Comparison of ENCODE assay signal across 1 cellular context in the genomic region with DNA sequence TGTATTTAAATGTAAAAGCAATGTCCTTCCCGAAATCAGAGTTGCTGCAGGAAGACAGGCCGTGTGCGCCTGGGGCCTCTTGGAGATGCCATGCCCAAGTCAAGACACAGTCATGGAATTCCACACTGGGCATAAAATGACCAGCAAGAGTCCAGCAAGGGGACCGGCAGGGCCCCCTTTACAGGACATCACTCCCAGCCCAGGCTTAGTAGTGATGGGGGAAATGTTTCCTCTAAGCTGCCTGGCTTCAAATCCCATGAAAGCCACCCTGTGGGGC.
TF ChIP-seq lines count a peak whose summit lies in the region.

No MANE protein-coding gene starts in this region.

TF ChIP-seq in HepG2, 621 proteins besides CTCF, POLR2A, EP300 and RAD21 (continued from another document and continues in another):
- TF ChIP-seq, protein P1, sequence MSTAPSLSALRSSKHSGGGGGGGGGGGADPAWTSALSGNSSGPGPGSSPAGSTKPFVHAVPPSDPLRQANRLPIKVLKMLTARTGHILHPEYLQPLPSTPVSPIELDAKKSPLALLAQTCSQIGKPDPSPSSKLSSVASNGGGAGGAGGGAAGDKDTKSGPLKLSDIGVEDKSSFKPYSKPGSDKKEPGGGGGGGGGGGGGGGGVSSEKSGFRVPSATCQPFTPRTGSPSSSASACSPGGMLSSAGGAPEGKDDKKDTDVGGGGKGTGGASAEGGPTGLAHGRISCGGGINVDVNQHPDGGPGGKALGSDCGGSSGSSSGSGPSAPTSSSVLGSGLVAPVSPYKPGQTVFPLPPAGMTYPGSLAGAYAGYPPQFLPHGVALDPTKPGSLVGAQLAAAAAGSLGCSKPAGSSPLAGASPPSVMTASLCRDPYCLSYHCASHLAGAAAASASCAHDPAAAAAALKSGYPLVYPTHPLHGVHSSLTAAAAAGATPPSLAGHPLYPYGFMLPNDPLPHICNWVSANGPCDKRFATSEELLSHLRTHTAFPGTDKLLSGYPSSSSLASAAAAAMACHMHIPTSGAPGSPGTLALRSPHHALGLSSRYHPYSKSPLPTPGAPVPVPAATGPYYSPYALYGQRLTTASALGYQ (CRISPR knock-in tag; IDR thresholded peaks at IDR 0.05): no peak
- TF ChIP-seq, protein P2, sequence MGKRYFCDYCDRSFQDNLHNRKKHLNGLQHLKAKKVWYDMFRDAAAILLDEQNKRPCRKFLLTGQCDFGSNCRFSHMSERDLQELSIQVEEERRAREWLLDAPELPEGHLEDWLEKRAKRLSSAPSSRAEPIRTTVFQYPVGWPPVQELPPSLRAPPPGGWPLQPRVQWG (CRISPR knock-in tag; IDR thresholded peaks at IDR 0.05; ENCODE audit: borderline replicate concordance, low read depth): no peak
- TF ChIP-seq, protein P3, sequence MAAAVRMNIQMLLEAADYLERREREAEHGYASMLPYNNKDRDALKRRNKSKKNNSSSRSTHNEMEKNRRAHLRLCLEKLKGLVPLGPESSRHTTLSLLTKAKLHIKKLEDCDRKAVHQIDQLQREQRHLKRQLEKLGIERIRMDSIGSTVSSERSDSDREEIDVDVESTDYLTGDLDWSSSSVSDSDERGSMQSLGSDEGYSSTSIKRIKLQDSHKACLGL (CRISPR knock-in tag; IDR thresholded peaks at IDR 0.05): no peak
- TF ChIP-seq HOXD1 (CRISPR knock-in tag; IDR thresholded peaks at IDR 0.05): no peak
- TF ChIP-seq ZKSCAN8 (CRISPR knock-in tag; IDR thresholded peaks at IDR 0.05; ENCODE audit: borderline replicate concordance): no peak
- 0 out of 2 replicates have a peak, but pooled peaks have one; percentile 12 for TF ChIP-seq TGIF2 (CRISPR knock-in tag; IDR thresholded peaks at IDR 0.05)
- peak; percentile 63 for TF ChIP-seq ZNF501 (CRISPR knock-in tag; IDR thresholded peaks at IDR 0.05)
- 0 out of 2 replicates have a peak, but pooled peaks have one; percentile 6 for TF ChIP-seq TAF1 (CRISPR knock-in tag; IDR thresholded peaks at IDR 0.05)
- TF ChIP-seq, protein P4, sequence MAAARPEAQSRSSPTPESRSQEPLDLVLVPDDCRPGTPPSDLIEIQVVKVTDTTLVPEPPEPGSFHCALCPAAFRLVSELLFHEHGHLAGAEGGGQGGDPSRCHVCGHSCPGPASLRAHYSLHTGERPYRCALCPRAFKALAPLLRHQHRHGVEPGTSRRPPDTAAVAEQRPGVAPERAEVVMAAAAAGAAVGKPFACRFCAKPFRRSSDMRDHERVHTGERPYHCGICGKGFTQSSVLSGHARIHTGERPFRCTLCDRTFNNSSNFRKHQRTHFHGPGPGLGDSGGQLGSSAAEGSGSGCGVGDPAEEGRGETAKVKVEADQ (CRISPR knock-in tag; IDR thresholded peaks at IDR 0.05; ENCODE audit: borderline replicate concordance): no peak
- TF ChIP-seq BRD4 (CRISPR knock-in tag; IDR thresholded peaks at IDR 0.05): 0 out of 2 replicates have a peak, but pooled peaks have one; percentile 0
- TF ChIP-seq, protein P5, sequence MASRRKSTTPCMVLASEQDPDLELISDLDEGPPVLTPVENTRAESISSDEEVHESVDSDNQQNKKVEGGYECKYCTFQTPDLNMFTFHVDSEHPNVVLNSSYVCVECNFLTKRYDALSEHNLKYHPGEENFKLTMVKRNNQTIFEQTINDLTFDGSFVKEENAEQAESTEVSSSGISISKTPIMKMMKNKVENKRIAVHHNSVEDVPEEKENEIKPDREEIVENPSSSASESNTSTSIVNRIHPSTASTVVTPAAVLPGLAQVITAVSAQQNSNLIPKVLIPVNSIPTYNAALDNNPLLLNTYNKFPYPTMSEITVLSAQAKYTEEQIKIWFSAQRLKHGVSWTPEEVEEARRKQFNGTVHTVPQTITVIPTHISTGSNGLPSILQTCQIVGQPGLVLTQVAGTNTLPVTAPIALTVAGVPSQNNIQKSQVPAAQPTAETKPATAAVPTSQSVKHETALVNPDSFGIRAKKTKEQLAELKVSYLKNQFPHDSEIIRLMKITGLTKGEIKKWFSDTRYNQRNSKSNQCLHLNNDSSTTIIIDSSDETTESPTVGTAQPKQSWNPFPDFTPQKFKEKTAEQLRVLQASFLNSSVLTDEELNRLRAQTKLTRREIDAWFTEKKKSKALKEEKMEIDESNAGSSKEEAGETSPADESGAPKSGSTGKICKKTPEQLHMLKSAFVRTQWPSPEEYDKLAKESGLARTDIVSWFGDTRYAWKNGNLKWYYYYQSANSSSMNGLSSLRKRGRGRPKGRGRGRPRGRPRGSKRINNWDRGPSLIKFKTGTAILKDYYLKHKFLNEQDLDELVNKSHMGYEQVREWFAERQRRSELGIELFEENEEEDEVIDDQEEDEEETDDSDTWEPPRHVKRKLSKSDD (CRISPR knock-in tag; IDR thresholded peaks at IDR 0.05; ENCODE audit: low read depth): no peak
- TF ChIP-seq FOXJ3 (CRISPR knock-in tag; IDR thresholded peaks at IDR 0.05; ENCODE audit: borderline replicate concordance): no peak
- TF ChIP-seq, protein P6, sequence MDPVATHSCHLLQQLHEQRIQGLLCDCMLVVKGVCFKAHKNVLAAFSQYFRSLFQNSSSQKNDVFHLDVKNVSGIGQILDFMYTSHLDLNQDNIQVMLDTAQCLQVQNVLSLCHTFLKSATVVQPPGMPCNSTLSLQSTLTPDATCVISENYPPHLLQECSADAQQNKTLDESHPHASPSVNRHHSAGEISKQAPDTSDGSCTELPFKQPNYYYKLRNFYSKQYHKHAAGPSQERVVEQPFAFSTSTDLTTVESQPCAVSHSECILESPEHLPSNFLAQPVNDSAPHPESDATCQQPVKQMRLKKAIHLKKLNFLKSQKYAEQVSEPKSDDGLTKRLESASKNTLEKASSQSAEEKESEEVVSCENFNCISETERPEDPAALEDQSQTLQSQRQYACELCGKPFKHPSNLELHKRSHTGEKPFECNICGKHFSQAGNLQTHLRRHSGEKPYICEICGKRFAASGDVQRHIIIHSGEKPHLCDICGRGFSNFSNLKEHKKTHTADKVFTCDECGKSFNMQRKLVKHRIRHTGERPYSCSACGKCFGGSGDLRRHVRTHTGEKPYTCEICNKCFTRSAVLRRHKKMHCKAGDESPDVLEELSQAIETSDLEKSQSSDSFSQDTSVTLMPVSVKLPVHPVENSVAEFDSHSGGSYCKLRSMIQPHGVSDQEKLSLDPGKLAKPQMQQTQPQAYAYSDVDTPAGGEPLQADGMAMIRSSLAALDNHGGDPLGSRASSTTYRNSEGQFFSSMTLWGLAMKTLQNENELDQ (CRISPR knock-in tag; IDR thresholded peaks at IDR 0.05; ENCODE audit: borderline replicate concordance): 0 out of 2 replicates have a peak, but pooled peaks have one; percentile 8
- TF ChIP-seq, protein P7, sequence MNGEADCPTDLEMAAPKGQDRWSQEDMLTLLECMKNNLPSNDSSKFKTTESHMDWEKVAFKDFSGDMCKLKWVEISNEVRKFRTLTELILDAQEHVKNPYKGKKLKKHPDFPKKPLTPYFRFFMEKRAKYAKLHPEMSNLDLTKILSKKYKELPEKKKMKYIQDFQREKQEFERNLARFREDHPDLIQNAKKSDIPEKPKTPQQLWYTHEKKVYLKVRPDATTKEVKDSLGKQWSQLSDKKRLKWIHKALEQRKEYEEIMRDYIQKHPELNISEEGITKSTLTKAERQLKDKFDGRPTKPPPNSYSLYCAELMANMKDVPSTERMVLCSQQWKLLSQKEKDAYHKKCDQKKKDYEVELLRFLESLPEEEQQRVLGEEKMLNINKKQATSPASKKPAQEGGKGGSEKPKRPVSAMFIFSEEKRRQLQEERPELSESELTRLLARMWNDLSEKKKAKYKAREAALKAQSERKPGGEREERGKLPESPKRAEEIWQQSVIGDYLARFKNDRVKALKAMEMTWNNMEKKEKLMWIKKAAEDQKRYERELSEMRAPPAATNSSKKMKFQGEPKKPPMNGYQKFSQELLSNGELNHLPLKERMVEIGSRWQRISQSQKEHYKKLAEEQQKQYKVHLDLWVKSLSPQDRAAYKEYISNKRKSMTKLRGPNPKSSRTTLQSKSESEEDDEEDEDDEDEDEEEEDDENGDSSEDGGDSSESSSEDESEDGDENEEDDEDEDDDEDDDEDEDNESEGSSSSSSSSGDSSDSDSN (CRISPR knock-in tag; IDR thresholded peaks at IDR 0.05): no peak
- TF ChIP-seq ZBTB1 (CRISPR knock-in tag; IDR thresholded peaks at IDR 0.05; ENCODE audit: borderline replicate concordance): no peak
- TF ChIP-seq, protein P8, sequence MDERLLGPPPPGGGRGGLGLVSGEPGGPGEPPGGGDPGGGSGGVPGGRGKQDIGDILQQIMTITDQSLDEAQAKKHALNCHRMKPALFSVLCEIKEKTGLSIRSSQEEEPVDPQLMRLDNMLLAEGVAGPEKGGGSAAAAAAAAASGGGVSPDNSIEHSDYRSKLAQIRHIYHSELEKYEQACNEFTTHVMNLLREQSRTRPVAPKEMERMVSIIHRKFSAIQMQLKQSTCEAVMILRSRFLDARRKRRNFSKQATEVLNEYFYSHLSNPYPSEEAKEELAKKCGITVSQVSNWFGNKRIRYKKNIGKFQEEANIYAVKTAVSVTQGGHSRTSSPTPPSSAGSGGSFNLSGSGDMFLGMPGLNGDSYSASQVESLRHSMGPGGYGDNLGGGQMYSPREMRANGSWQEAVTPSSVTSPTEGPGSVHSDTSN (CRISPR knock-in tag; IDR thresholded peaks at IDR 0.05): no peak
- no peak for TF ChIP-seq EZH2 (conservative IDR thresholded peaks at IDR 0.05; ENCODE audit: low read depth, low read length)
- no peak for TF ChIP-seq HNRNPUL1 (IDR thresholded peaks at IDR 0.05; ENCODE audit: low read depth, low read length)
- TF ChIP-seq PHF20 (CRISPR knock-in tag; IDR thresholded peaks at IDR 0.05): 0 out of 2 replicates have a peak, but pooled peaks have one; percentile 6
- no peak for TF ChIP-seq HOXA9 (CRISPR knock-in tag; IDR thresholded peaks at IDR 0.05; ENCODE audit: borderline replicate concordance)
- no peak for TF ChIP-seq NFKBIZ (CRISPR knock-in tag; IDR thresholded peaks at IDR 0.05)
- no peak for TF ChIP-seq CEBPB (IDR thresholded peaks at IDR 0.05; ENCODE audit: borderline replicate concordance, low read depth, low read length)
- TF ChIP-seq BCL6 (CRISPR knock-in tag; IDR thresholded peaks at IDR 0.05): no peak
- no peak; the same call in 1 of the 2 replicates for TF ChIP-seq ZFP37 (CRISPR knock-in tag; IDR thresholded peaks at IDR 0.05; ENCODE audit: borderline replicate concordance)
- TF ChIP-seq, protein P9, sequence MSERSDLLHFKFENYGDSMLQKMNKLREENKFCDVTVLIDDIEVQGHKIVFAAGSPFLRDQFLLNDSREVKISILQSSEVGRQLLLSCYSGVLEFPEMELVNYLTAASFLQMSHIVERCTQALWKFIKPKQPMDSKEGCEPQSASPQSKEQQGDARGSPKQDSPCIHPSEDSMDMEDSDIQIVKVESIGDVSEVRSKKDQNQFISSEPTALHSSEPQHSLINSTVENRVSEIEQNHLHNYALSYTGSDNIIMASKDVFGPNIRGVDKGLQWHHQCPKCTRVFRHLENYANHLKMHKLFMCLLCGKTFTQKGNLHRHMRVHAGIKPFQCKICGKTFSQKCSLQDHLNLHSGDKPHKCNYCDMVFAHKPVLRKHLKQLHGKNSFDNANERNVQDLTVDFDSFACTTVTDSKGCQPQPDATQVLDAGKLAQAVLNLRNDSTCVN (CRISPR knock-in tag; IDR thresholded peaks at IDR 0.05; ENCODE audit: borderline replicate concordance): no peak
- no peak for TF ChIP-seq ZFAT (CRISPR knock-in tag; conservative IDR thresholded peaks at IDR 0.05)
- no peak for TF ChIP-seq GTF2F1 (IDR thresholded peaks at IDR 0.05; ENCODE audit: low read length)
- TF ChIP-seq MIER3 (CRISPR knock-in tag; IDR thresholded peaks at IDR 0.05; ENCODE audit: borderline replicate concordance): no peak
- TF ChIP-seq, protein P10, sequence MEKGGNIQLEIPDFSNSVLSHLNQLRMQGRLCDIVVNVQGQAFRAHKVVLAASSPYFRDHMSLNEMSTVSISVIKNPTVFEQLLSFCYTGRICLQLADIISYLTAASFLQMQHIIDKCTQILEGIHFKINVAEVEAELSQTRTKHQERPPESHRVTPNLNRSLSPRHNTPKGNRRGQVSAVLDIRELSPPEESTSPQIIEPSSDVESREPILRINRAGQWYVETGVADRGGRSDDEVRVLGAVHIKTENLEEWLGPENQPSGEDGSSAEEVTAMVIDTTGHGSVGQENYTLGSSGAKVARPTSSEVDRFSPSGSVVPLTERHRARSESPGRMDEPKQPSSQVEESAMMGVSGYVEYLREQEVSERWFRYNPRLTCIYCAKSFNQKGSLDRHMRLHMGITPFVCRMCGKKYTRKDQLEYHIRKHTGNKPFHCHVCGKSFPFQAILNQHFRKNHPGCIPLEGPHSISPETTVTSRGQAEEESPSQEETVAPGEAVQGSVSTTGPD (CRISPR knock-in tag; IDR thresholded peaks at IDR 0.05): no peak
- TF ChIP-seq ZNF737 (CRISPR knock-in tag; IDR thresholded peaks at IDR 0.05; ENCODE audit: borderline replicate concordance): no peak
- no peak for TF ChIP-seq ZNF484 (CRISPR knock-in tag; IDR thresholded peaks at IDR 0.05; ENCODE audit: borderline replicate concordance, low read depth)
- TF ChIP-seq, protein P11, sequence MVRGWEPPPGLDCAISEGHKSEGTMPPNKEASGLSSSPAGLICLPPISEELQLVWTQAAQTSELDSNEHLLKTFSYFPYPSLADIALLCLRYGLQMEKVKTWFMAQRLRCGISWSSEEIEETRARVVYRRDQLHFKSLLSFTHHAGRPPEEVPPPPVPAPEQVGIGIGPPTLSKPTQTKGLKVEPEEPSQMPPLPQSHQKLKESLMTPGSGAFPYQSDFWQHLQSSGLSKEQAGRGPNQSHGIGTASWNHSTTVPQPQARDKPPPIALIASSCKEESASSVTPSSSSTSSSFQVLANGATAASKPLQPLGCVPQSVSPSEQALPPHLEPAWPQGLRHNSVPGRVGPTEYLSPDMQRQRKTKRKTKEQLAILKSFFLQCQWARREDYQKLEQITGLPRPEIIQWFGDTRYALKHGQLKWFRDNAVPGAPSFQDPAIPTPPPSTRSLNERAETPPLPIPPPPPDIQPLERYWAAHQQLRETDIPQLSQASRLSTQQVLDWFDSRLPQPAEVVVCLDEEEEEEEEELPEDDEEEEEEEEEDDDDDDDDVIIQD (CRISPR knock-in tag; IDR thresholded peaks at IDR 0.05; ENCODE audit: low read depth): no peak
- TF ChIP-seq MEIS2 (CRISPR knock-in tag; IDR thresholded peaks at IDR 0.05): no peak
- 0 out of 2 replicates have a peak, but pooled peaks have one; percentile 14 for TF ChIP-seq MYNN (CRISPR knock-in tag; IDR thresholded peaks at IDR 0.05; ENCODE audit: low read depth)
- TF ChIP-seq, protein P12, sequence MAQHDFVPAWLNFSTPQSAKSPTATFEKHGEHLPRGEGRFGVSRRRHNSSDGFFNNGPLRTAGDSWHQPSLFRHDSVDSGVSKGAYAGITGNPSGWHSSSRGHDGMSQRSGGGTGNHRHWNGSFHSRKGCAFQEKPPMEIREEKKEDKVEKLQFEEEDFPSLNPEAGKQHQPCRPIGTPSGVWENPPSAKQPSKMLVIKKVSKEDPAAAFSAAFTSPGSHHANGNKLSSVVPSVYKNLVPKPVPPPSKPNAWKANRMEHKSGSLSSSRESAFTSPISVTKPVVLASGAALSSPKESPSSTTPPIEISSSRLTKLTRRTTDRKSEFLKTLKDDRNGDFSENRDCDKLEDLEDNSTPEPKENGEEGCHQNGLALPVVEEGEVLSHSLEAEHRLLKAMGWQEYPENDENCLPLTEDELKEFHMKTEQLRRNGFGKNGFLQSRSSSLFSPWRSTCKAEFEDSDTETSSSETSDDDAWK (CRISPR knock-in tag; IDR thresholded peaks at IDR 0.05): no peak
- TF ChIP-seq ZNF878 (CRISPR knock-in tag; IDR thresholded peaks at IDR 0.05): 0 out of 2 replicates have a peak, but pooled peaks have one; percentile 64
- TF ChIP-seq ZNF709 (CRISPR knock-in tag; IDR thresholded peaks at IDR 0.05): 0 out of 2 replicates have a peak, but pooled peaks have one; percentile 7
- TF ChIP-seq GZF1 (CRISPR knock-in tag; IDR thresholded peaks at IDR 0.05): no peak
- TF ChIP-seq ZSCAN29 (CRISPR knock-in tag; conservative IDR thresholded peaks at IDR 0.05): peak; percentile 16; the same call in 1 of the 2 replicates
- TF ChIP-seq, protein P13, sequence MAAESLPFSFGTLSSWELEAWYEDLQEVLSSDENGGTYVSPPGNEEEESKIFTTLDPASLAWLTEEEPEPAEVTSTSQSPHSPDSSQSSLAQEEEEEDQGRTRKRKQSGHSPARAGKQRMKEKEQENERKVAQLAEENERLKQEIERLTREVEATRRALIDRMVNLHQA (CRISPR knock-in tag; IDR thresholded peaks at IDR 0.05): 0 out of 2 replicates have a peak, but pooled peaks have one; percentile 40
- 0 out of 2 replicates have a peak, but pooled peaks have one; percentile 18 for TF ChIP-seq NFIC (IDR thresholded peaks at IDR 0.05; ENCODE audit: low read length)
